ENCODE assay signal across 8 cellular contexts in genomic region chr2:227472265-227473018, GRCh38. TPM values are rescaled to one million over a fixed set of nuclear protein-coding genes. Genes with fewer than 3 reads are reported as not detected.
A peak's percentile ranks its signal among the peaks of the same experiment; 100 is the strongest.
DNase-seq lines count a peak whose midpoint lies in the region; ATAC-seq and TF ChIP-seq lines count a peak whose summit lies in the region.

No MANE protein-coding gene starts in this region.

- no peak for TF ChIP-seq RAD21 in IMR-90 (IDR thresholded peaks at IDR 0.05; ENCODE audit: low read length)

- peaks cover 3% of the 10 kb centered on the region for H3K36me3 Mint-ChIP-seq in activated CD8-positive, alpha-beta T cell treated with anti-CD3 and anti-CD28 coated beads for 36 hours (ENCODE audit: low read depth)
- H3K36me3 Mint-ChIP-seq in naive B cell = no peaks in the 10 kb centered on the region
- H3K36me3 Mint-ChIP-seq in type B pancreatic cell = no peaks in the 10 kb centered on the region

- H3K18ac ChIP-seq in IMR-90 (ENCODE audit: low read depth, low read length) = peak overlapping the region; percentile 70; the same call in 1 of the 2 replicates

- H3K27ac ChIP-seq in IMR-90 (ENCODE audit: insufficient read depth, low read length) (peak overlapping the region; percentile 83), esophagus (ENCODE audit: low read depth in 2 of 2, low read length in 1 of 2) (peak overlapping the region; percentile 93 to 96)

- H3K27ac Mint-ChIP-seq in activated CD8-positive, alpha-beta T cell treated with anti-CD3 and anti-CD28 coated beads for 36 hours = peak overlapping the region; percentile 63
- H3K27ac Mint-ChIP-seq in naive B cell (peak overlapping the region in 4 of 6 donors; percentile 70 to 93 (median 87)), type B pancreatic cell (peak overlapping the region; percentile 83)

- peaks cover 51% of the 10 kb centered on the region for H3K4me1 Mint-ChIP-seq in activated CD8-positive, alpha-beta T cell treated with anti-CD3 and anti-CD28 coated beads for 36 hours (ENCODE audit: low read depth)
- H3K4me1 Mint-ChIP-seq in naive B cell (peaks cover 29 to 43% (median 36%) of the 10 kb centered on the region in 3 donors), type B pancreatic cell (ENCODE audit: unreplicated experiment) (peaks cover 21% of the 10 kb centered on the region)

- BruUV-seq in IMR-90 (replicated peaks; lab: Mats Ljungman, UMichigan) = no TSS peak

- H3K4me3 ChIP-seq in GM06990 (replicated peaks; ENCODE audit: low read depth, low read length) = peak overlapping the region; percentile 92
- H3K4me3 ChIP-seq in IMR-90 (ENCODE audit: insufficient read depth, low read depth, low read length) = peak overlapping the region; percentile 99
- H3K4me3 ChIP-seq in esophagus (ENCODE audit: low read depth in 1 of 2, low read length in 2 of 2) = peak overlapping the region; percentile 93 to 99

- H3K79me1 ChIP-seq in IMR-90 (ENCODE audit: low read depth in 1 of 2, low read length in 2 of 2) = peaks cover 0 to 16% of the 10 kb centered on the region in 2 experiments; a peak in 2 of 4 replicates

- no peak overlapping the region for H3K23ac ChIP-seq in IMR-90 (ENCODE audit: low read depth, low read length)

- no peak for TF ChIP-seq CTCF in GM06990 (IDR thresholded peaks at IDR 0.05; ENCODE audit: insufficient read depth, low read length, poor library complexity, severe bottlenecking)
- no peak for TF ChIP-seq CTCF in IMR-90 (conservative IDR thresholded peaks at IDR 0.05; ENCODE audit: low read depth, low read length)
- TF ChIP-seq CTCF in activated CD8-positive, alpha-beta T cell treated with anti-CD3 and anti-CD28 coated beads for 36 hours (IDR thresholded peaks at IDR 0.05) = no peak
- no peak for TF ChIP-seq CTCF in type B pancreatic cell (conservative IDR thresholded peaks at IDR 0.05)

- peak overlapping the region; percentile 88 for H3K9ac ChIP-seq in IMR-90 (ENCODE audit: low read depth, low read length)

- no peak for TF ChIP-seq POLR2A in IMR-90 (IDR thresholded peaks at IDR 0.05; ENCODE audit: low read depth, low read length)

- H4K91ac ChIP-seq in IMR-90 (ENCODE audit: insufficient read depth, low read depth, low read length) = peak overlapping the region; percentile 71

- intact Hi-C loops in IMR-90 (cut with micrococcal nuclease) = loop anchor here (1.0 to 10.0 kb wide), 6 partner anchors 40 to 412 kb away; partner anchors contain the start of gene MFF
- intact Hi-C loops in activated CD8-positive, alpha-beta T cell treated with anti-CD3 and anti-CD28 coated beads for 36 hours (cut with micrococcal nuclease) = no loop called here

- H3K9me3 ChIP-seq in IMR-90 (ENCODE audit: control insufficient read depth, insufficient read depth, low read length) = no peaks in the 10 kb centered on the region
- H3K9me3 ChIP-seq in esophagus (ENCODE audit: control insufficient read depth in 2 of 2, insufficient read depth in 1 of 2, low read depth in 1 of 2, low read length in 1 of 2) = no peaks in the 10 kb centered on the region

- no peak overlapping the region; the same call in 1 of the 2 replicates for H3K4me2 ChIP-seq in IMR-90 (ENCODE audit: low read depth, low read length)

- H4K5ac ChIP-seq in IMR-90 (ENCODE audit: low read depth, low read length) = no peak overlapping the region

- POLR2A ChIA-PET in IMR-90 (lab: Charles Lee; ENCODE audit: unreplicated experiment) = no interaction called here
- POLR2A ChIA-PET in activated CD8-positive, alpha-beta T cell treated with anti-CD3 and anti-CD28 coated beads for 36 hours (lab: Charles Lee) = interaction anchor here (0.7 to 1.8 kb wide), 3 partner anchors 8 to 62 kb away, joined by 4 to 10 read pairs (median 4); no protein-coding TSS in a partner anchor

- H3K27me3 Mint-ChIP-seq in activated CD8-positive, alpha-beta T cell treated with anti-CD3 and anti-CD28 coated beads for 36 hours = no peaks in the 10 kb centered on the region
- H3K27me3 Mint-ChIP-seq in naive B cell = no peaks in the 10 kb centered on the region
- H3K27me3 Mint-ChIP-seq in type B pancreatic cell = no peaks in the 10 kb centered on the region

- peak overlapping the region; percentile 91 for H2AK9ac ChIP-seq in IMR-90 (replicated peaks; ENCODE audit: low read depth, low read length, poor library complexity)

- DNase-seq in GM06990 (ENCODE audit: extremely low read depth, insufficient read length) (peak; percentile 75), IMR-90 (no peak), naive B cell (no peak), type B pancreatic cell (ENCODE audit: extremely low spot score, unreplicated experiment) (no peak), HPDE6-E6E7 (ENCODE audit: extremely low spot score) (no peak)
- DNase-seq in activated CD8-positive, alpha-beta T cell treated with anti-CD3 and anti-CD28 coated beads for 36 hours = peak; percentile 62

- peaks cover 44% of the 10 kb centered on the region for H4K20me1 ChIP-seq in IMR-90 (ENCODE audit: insufficient read depth, low read length)

- H3K27me3 ChIP-seq in GM06990 (replicated peaks; ENCODE audit: control insufficient read depth, insufficient read depth, low read length) = no peaks in the 10 kb centered on the region
- H3K27me3 ChIP-seq in IMR-90 (ENCODE audit: control insufficient read depth, insufficient read depth, low read length) = no peaks in the 10 kb centered on the region
- H3K27me3 ChIP-seq in esophagus (ENCODE audit: control insufficient read depth in 1 of 2, insufficient read depth in 2 of 2, low read length in 2 of 2) = no peaks in the 10 kb centered on the region

- peak; percentile 56 for ATAC-seq in GM21576 (IDR thresholded peaks at IDR 0.05; ENCODE audit: unreplicated experiment)
- peak; percentile 79 for ATAC-seq in IMR-90 (ENCODE audit: low read depth)
- ATAC-seq in activated CD8-positive, alpha-beta T cell treated with anti-CD3 and anti-CD28 coated beads for 36 hours = peak; percentile 73
- ATAC-seq in naive B cell (ENCODE audit: low read depth in 2 of 2) = peak; percentile 63 to 68

- H2BK5ac ChIP-seq in IMR-90 (ENCODE audit: low read depth, low read length, poor library complexity, severe bottlenecking) = peak overlapping the region; percentile 78

- H3K4me3 Mint-ChIP-seq in activated CD8-positive, alpha-beta T cell treated with anti-CD3 and anti-CD28 coated beads for 36 hours = peak overlapping the region; percentile 90
- H3K4me3 Mint-ChIP-seq in naive B cell (peak overlapping the region; percentile 73 to 97 (median 88)), type B pancreatic cell (peak overlapping the region; percentile 91)

- no peaks in the 10 kb centered on the region for H3K9me1 ChIP-seq in IMR-90 (ENCODE audit: insufficient read depth, low read length)

- no peak overlapping the region; the same call in 1 of the 2 replicates for H2BK120ac ChIP-seq in IMR-90 (ENCODE audit: low read depth, low read length)

- 0 out of 2 replicates have a peak overlapping the region, but pooled peaks have one; percentile 63 for H3K14ac ChIP-seq in IMR-90 (replicated peaks; ENCODE audit: low read depth, low read length)

- H3K4ac ChIP-seq in IMR-90 (ENCODE audit: low read depth, low read length) = peak overlapping the region; percentile 80; the same call in 1 of the 2 replicates

- H2AK5ac ChIP-seq in IMR-90 (ENCODE audit: low read depth, low read length) = no peak overlapping the region

- H3K4me1 ChIP-seq in IMR-90 (ENCODE audit: control insufficient read depth, insufficient read depth, low read length) (no peaks in the 10 kb centered on the region; the same call in 1 of the 2 replicates), esophagus (ENCODE audit: control insufficient read depth in 2 of 2, insufficient read depth in 2 of 2, low read length in 1 of 2) (no peaks in the 10 kb centered on the region)

- peak overlapping the region; percentile 94 for H2AFZ ChIP-seq in IMR-90 (replicated peaks; ENCODE audit: low read length, poor library complexity)

- peak overlapping the region in 1 of 2 experiments; percentile 88; a peak in 1 of 4 replicates for H4K8ac ChIP-seq in IMR-90 (ENCODE audit: low read depth in 2 of 2, low read length in 2 of 2)

- H3K56ac ChIP-seq in IMR-90 (ENCODE audit: extremely low read depth, insufficient read depth, low read length) = peak overlapping the region; percentile 69; the same call in 1 of the 2 replicates

- WGBS in IMR-90 (ENCODE audit: extremely low coverage in 2 of 2, insufficient read length in 1 of 2), 2 experiments = 0% methylated on average over 36 of the region's 96 CpGs; no CpG with 5 or more reads in 1 of the 2 experiments
- WGBS in esophagus, 2 donors = 0 to 1% methylated on average over 86 to 95 of the region's 96 CpGs

- H3K36me3 ChIP-seq in GM06990 (ENCODE audit: control insufficient read depth, insufficient read depth, low read length) (no peaks in the 10 kb centered on the region), IMR-90 (ENCODE audit: control insufficient read depth, insufficient read depth, low read length) (no peaks in the 10 kb centered on the region), esophagus (ENCODE audit: control insufficient read depth in 2 of 2, insufficient read depth in 2 of 2, low read length in 1 of 2) (no peaks in the 10 kb centered on the region)

- H3K9me3 Mint-ChIP-seq in activated CD8-positive, alpha-beta T cell treated with anti-CD3 and anti-CD28 coated beads for 36 hours = no peaks in the 10 kb centered on the region
- H3K9me3 Mint-ChIP-seq in naive B cell = no peaks in the 10 kb centered on the region
- no peaks in the 10 kb centered on the region for H3K9me3 Mint-ChIP-seq in type B pancreatic cell

- in situ Hi-C loops in IMR-90 (cut with MboI; ENCODE audit: low sequenced_read_pairs) = loop anchor here (10.0 kb wide), 1 partner anchor 292 kb away; no protein-coding TSS in a partner anchor

- dilution Hi-C loops in IMR-90 (cut with HindIII; ENCODE audit: low sequenced_read_pairs, unreplicated experiment) = no loop called here

- H2BK15ac ChIP-seq in IMR-90 (ENCODE audit: low read depth, low read length) = no peak overlapping the region

- CTCF ChIA-PET in IMR-90 (lab: Yijun Ruan, JAX) = no interaction called here
- CTCF ChIA-PET in activated CD8-positive, alpha-beta T cell treated with anti-CD3 and anti-CD28 coated beads for 36 hours (lab: Charles Lee) = interaction anchor here (1.0 to 3.7 kb wide), 7 partner anchors 10 to 74 kb away, joined by 3 to 28 read pairs (median 5); no protein-coding TSS in a partner anchor

- no peak overlapping the region for H2BK20ac ChIP-seq in IMR-90 (ENCODE audit: low read depth, low read length)

TF ChIP-seq in IMR-90, 13 proteins besides CTCF, POLR2A, EP300 and RAD21 (continues in another document):
- no peak for TF ChIP-seq CHD1 (IDR thresholded peaks at IDR 0.05; ENCODE audit: low read depth, low read length)

RNA-seq across cellular contexts. Expression of gene AGFG1, which starts 0.5 kb away (rescaled TPM):
- 93.6 and 126 TPM in 2 replicates for total RNA-seq in IMR-90 (2012; rRNA removed)
- polyA plus RNA-seq in IMR-90 (2012; rRNA removed) = 58.1 and 58.4 TPM in 2 replicates
- 32.7 and 34.9 TPM in 2 replicates for polyA plus RNA-seq in IMR-90 (2012; cell fraction: cytosol; rRNA removed)
- polyA plus RNA-seq in IMR-90 (2012; cell fraction: nucleus; rRNA removed; ENCODE audit: low replicate concordance) = 42.7 and 106 TPM in 2 replicates
- 100 to 1,000 TPM; 117 to 119 TPM for total RNA-seq in activated CD8-positive, alpha-beta T cell treated with anti-CD3 and anti-CD28 coated beads for 36 hours
- polyA plus RNA-seq in esophagus = 10 to 100 TPM; 20.3 to 31.2 TPM
- polyA plus RNA-seq in naive B cell (ENCODE audit: low read depth in 6 of 6) = 10 to 100 TPM; 17.9 to 38.5 (median 26.6) TPM
- 63.2 and 75.6 TPM in 2 replicates for total RNA-seq in type B pancreatic cell (ENCODE audit: low replicate concordance)

Comparison
In these comparisons a context has a peak if more than half of its experiments do, and no peak if none do; other contexts are left out.
1. DNase-seq: peak in GM06990 (single experiment) and activated CD8-positive, alpha-beta T cell treated with anti-CD3 and anti-CD28 coated beads for 36 hours (single experiment); none in IMR-90 (single experiment), naive B cell (single experiment), type B pancreatic cell (single experiment) and HPDE6-E6E7 (single experiment).
2. Peak in every context shown above with its lines, with median percentiles within 50 percentile points of each other: H3K4me3 ChIP-seq, ATAC-seq, H3K27ac Mint-ChIP-seq and H3K4me3 Mint-ChIP-seq.